10 cellular contexts compared by ENCODE assay signal in genomic region chr11:95076416-95076815, GRCh38. TPM values are rescaled to one million over a fixed set of nuclear protein-coding genes. Genes with fewer than 3 reads are reported as not detected.
DNase-seq lines count a peak whose midpoint lies in the region; ATAC-seq, FAIRE-seq and TF ChIP-seq lines count a peak whose summit lies in the region.
"Had no signal": no experiment of that assay in that cellular context is flagged by ENCODE, and none has a peak within 500 bp of the region (broad histone marks: within the 10 kb centered on the region; RNA-seq: fewer than 3 reads in every experiment).

No MANE protein-coding gene starts in this region.

- no peak overlapping the region for H3K9ac ChIP-seq in K562 (ENCODE audit: insufficient read depth in 1 of 2, low read depth in 2 of 2, low read length in 2 of 2)
- H3K9ac ChIP-seq in parathyroid adenoma, result no peak overlapping the region

- no TSS peak for BruUV-seq in K562 (replicated peaks; lab: Mats Ljungman, UMichigan)

- no peak for TF ChIP-seq RAD21 in K562 (CRISPR knock-in tag; conservative IDR thresholded peaks at IDR 0.05 in 1 of 2, IDR thresholded peaks at IDR 0.05 in 1 of 2)

- no peak overlapping the region for H2AFZ ChIP-seq in K562 (ENCODE audit: low read depth, low read length)
- no peak overlapping the region for H2AFZ ChIP-seq in parathyroid adenoma
- H2AFZ ChIP-seq: GM23338 had no signal

- H3K4me2 ChIP-seq in K562 (ENCODE audit: insufficient read depth, low read length) (no peak overlapping the region), parathyroid adenoma (ENCODE audit: low read length) (no peak overlapping the region)
- H3K4me2 ChIP-seq: GM23338 had no signal

- CTCF ChIA-PET in K562 (lab: Yijun Ruan, JAX; ENCODE audit: low intra/inter-chr PET ratio), result no interaction called here

- no peaks in the 10 kb centered on the region for H3K9me1 ChIP-seq in K562 (ENCODE audit: control insufficient read depth, insufficient read depth, low read length)

- H3K4me3 ChIP-seq in K562, result no peak overlapping the region
- H3K4me3 ChIP-seq in parathyroid adenoma (ENCODE audit: low read depth, low read length), result no peak overlapping the region
- H3K4me3 ChIP-seq: GM23338 had no signal

- H3K36me3 Mint-ChIP-seq in activated T-cell treated with anti-CD3 and anti-CD28 coated beads, Interleukin-2, amount 50 U/mL, for 24 hours (ENCODE audit: low read depth), result peaks cover 13% of the 10 kb centered on the region

- intact Hi-C loops in K562 (cut with micrococcal nuclease), result no loop called here

- WGBS in K562 (ENCODE audit: insufficient coverage, low coverage, missing lambda C conversion rate), result 0% methylated on average over 1 of the region's 1 CpG

- TF ChIP-seq EP300 in K562 (IDR thresholded peaks at IDR 0.05; ENCODE audit: low read length), result no peak

- peaks cover 2% of the 10 kb centered on the region for H3K27me3 Mint-ChIP-seq in activated T-cell treated with anti-CD3 and anti-CD28 coated beads, Interleukin-2, amount 50 U/mL, for 24 hours
- H3K27me3 Mint-ChIP-seq: stimulated activated naive CD8-positive, alpha-beta T cell treated with anti-CD3 and anti-CD28 coated beads, Interleukin-15, Interleukin-2, amounts not matched to agents 100 ng/mL and 50 ng/mL, for 24 hours had no signal

- no peak for TF ChIP-seq CTCF in K562 (IDR thresholded peaks at IDR 0.05 in 2 of 3, conservative IDR thresholded peaks at IDR 0.05 in 1 of 3; ENCODE audit: insufficient read depth in 2 of 3, low read depth in 1 of 3, low read length in 3 of 3)
- TF ChIP-seq CTCF in parathyroid adenoma (IDR thresholded peaks at IDR 0.05), result no peak

- no peaks in the 10 kb centered on the region for H3K9me3 ChIP-seq in K562 (replicated peaks; ENCODE audit: control insufficient read depth, insufficient read depth, low read depth, low read length)
- H3K9me3 ChIP-seq in parathyroid adenoma (ENCODE audit: control insufficient read depth, low read length), result no peaks in the 10 kb centered on the region

- H3K79me2 ChIP-seq in K562 (ENCODE audit: control insufficient read depth, insufficient read depth, low read length) (no peaks in the 10 kb centered on the region), parathyroid adenoma (peaks cover 2% of the 10 kb centered on the region)

- ATAC-seq in GM18867 (IDR thresholded peaks at IDR 0.05; ENCODE audit: unreplicated experiment), result peak; percentile 60
- ATAC-seq in HG03442 (IDR thresholded peaks at IDR 0.05; ENCODE audit: unreplicated experiment), result peak; percentile 60
- no peak for ATAC-seq in K562
- ATAC-seq: GM23338 had no signal

- in situ Hi-C loops in K562 (cut with MboI), result no loop called here

- H3K4me1 ChIP-seq in K562 (replicated peaks in 1 of 2; ENCODE audit: control insufficient read depth in 2 of 2, insufficient read depth in 2 of 2, low read length in 2 of 2) (peaks cover 0 to 11% of the 10 kb centered on the region in 2 experiments; a peak in 3 of 5 replicates), parathyroid adenoma (peaks cover 14% of the 10 kb centered on the region)

- POLR2A ChIA-PET in K562 (lab: Yijun Ruan, JAX), result interaction anchor here (1.2 to 1.5 kb wide), 3 partner anchors 12 to 30 kb away, joined by 4 to 5 read pairs (median 4); partner anchors contain the start of gene ENDOD1

- no peak overlapping the region for H3K27ac Mint-ChIP-seq in activated T-cell treated with anti-CD3 and anti-CD28 coated beads, Interleukin-2, amount 50 U/mL, for 24 hours
- H3K27ac Mint-ChIP-seq: GM23338; stimulated activated naive CD8-positive, alpha-beta T cell treated with anti-CD3 and anti-CD28 coated beads, Interleukin-15, Interleukin-2, amounts not matched to agents 100 ng/mL and 50 ng/mL, for 24 hours had no signal

- H3K27me3 ChIP-seq in K562 (ENCODE audit: control insufficient read depth in 2 of 2, insufficient read depth in 2 of 2, low read length in 2 of 2), result no peaks in the 10 kb centered on the region
- no peaks in the 10 kb centered on the region for H3K27me3 ChIP-seq in parathyroid adenoma (ENCODE audit: control insufficient read depth, insufficient read depth, low read length)

- no peaks in the 10 kb centered on the region for H3K9me3 Mint-ChIP-seq in activated T-cell treated with anti-CD3 and anti-CD28 coated beads, Interleukin-2, amount 50 U/mL, for 24 hours
- H3K9me3 Mint-ChIP-seq: GM23338; stimulated activated naive CD8-positive, alpha-beta T cell treated with anti-CD3 and anti-CD28 coated beads, Interleukin-15, Interleukin-2, amounts not matched to agents 100 ng/mL and 50 ng/mL, for 24 hours had no signal

- H3K36me3 ChIP-seq in K562 (ENCODE audit: control insufficient read depth, insufficient read depth, low read length) (no peaks in the 10 kb centered on the region), parathyroid adenoma (ENCODE audit: control insufficient read depth, insufficient read depth, low read length) (no peaks in the 10 kb centered on the region)

- FAIRE-seq in K562 (lab: Jason Lieb, UNC), result no peak

- H3K27ac ChIP-seq in K562 (ENCODE audit: extremely low read depth, low read depth, low read length), result no peak overlapping the region
- H3K27ac ChIP-seq in parathyroid adenoma, result peak overlapping the region; percentile 66

- DNase-seq in K562 (ENCODE audit: extremely low read depth in 1 of 4, low spot score in 3 of 4) (no peak), NCI-H2227 (lab: John Stamatoyannopoulos, UW; ENCODE audit: unreplicated experiment) (no peak), amniotic stem cell (lab: John Stamatoyannopoulos, UW) (no peak)
- no peak for DNase-seq in activated T-cell treated with anti-CD3 and anti-CD28 coated beads, Interleukin-2, amount 50 U/mL, for 24 hours
- DNase-seq in activated CD4-positive, CD25-positive, alpha-beta regulatory T cell (lab: John Stamatoyannopoulos, UW), result no peak

- peaks cover 15% of the 10 kb centered on the region for H3K4me1 Mint-ChIP-seq in activated T-cell treated with anti-CD3 and anti-CD28 coated beads, Interleukin-2, amount 50 U/mL, for 24 hours (ENCODE audit: low read depth)

- TF ChIP-seq POLR2A in K562 (conservative IDR thresholded peaks at IDR 0.05), result no peak

- H3K4me3 Mint-ChIP-seq in activated T-cell treated with anti-CD3 and anti-CD28 coated beads, Interleukin-2, amount 50 U/mL, for 24 hours, result no peak overlapping the region
- H3K4me3 Mint-ChIP-seq: GM23338; stimulated activated naive CD8-positive, alpha-beta T cell treated with anti-CD3 and anti-CD28 coated beads, Interleukin-15, Interleukin-2, amounts not matched to agents 100 ng/mL and 50 ng/mL, for 24 hours had no signal

- no peaks in the 10 kb centered on the region for H4K20me1 ChIP-seq in K562 (replicated peaks; ENCODE audit: control insufficient read depth, insufficient read depth, low read length)

RNA-seq across cellular contexts. Expression of gene SRSF8, which starts 9.7 kb away (rescaled TPM):
- 18.0 and 21.3 TPM in 2 replicates for total RNA-seq in K562 (2011; cell fraction: chromatin; rRNA removed; ENCODE audit: low replicate concordance)
- 14.9 and 15.5 TPM in 2 replicates for total RNA-seq in K562 (2011; cell fraction: nucleolus; rRNA removed)
- total RNA-seq in K562 (2011; cell fraction: nucleoplasm; rRNA removed), result 18.6 and 27.9 TPM in 2 replicates
- total RNA-seq in K562 (2014; rRNA removed) (15.1 and 18.0 TPM in 2 replicates), K562 (2014; rRNA removed; fragmentation: Illumina TruSeq; extraction: Trizol) (27.9 and 32.6 TPM in 2 replicates), K562 (2015; rRNA removed; fragmentation: Illumina TruSeq; extraction: Trizol) (22.2 and 24.9 TPM in 2 replicates), K562 (2021) (43.9 and 44.4 TPM in 2 replicates)
- polyA plus RNA-seq in K562 (2011; rRNA removed) (50.4 and 53.4 TPM in 2 replicates), K562 (2014; fragmentation: Illumina TruSeq; extraction: Trizol) (41.1 and 42.8 TPM in 2 replicates), K562 (2014; fragmentation: Nextera tagmentation; extraction: Ambion mirVana) (10 to 100 TPM; 23.5 to 24.1 TPM), K562 (2014; rRNA removed) (37.1 and 42.8 TPM in 2 replicates)
- 42.0 and 46.4 TPM in 2 replicates for polyA plus RNA-seq in K562 (2011; cell fraction: cytosol; rRNA removed)
- 19.6 and 35.2 TPM in 2 replicates for polyA plus RNA-seq in K562 (2011; cell fraction: nucleus; rRNA removed)
- 34.9 and 41.9 TPM in 2 replicates for polyA plus RNA-seq in K562 (2012)
- polyA minus RNA-seq in K562 (2011; rRNA and poly(A)+ RNA removed), result 27.0 and 28.4 TPM in 2 replicates
- 8.5 and 21.3 TPM in 2 replicates for polyA minus RNA-seq in K562 (2011; cell fraction: cytosol; rRNA and poly(A)+ RNA removed)
- 8.3 and 14.8 TPM in 2 replicates for polyA minus RNA-seq in K562 (2011; cell fraction: nucleus; rRNA and poly(A)+ RNA removed)

RNA-seq across cellular contexts. Expression of gene ENDOD1, which starts 13.2 kb away (rescaled TPM):
- 11.0 and 14.5 TPM in 2 replicates for total RNA-seq in K562 (2011; cell fraction: chromatin; rRNA removed; ENCODE audit: low replicate concordance)
- total RNA-seq in K562 (2011; cell fraction: nucleolus; rRNA removed), result 14.3 and 16.5 TPM in 2 replicates
- total RNA-seq in K562 (2011; cell fraction: nucleoplasm; rRNA removed), result 18.3 and 21.3 TPM in 2 replicates
- total RNA-seq in K562 (2014; rRNA removed), result 9.8 and 10.3 TPM in 2 replicates
- 11.8 and 12.2 TPM in 2 replicates for total RNA-seq in K562 (2014; rRNA removed; fragmentation: Illumina TruSeq; extraction: Trizol)
- 8.3 and 8.4 TPM in 2 replicates for total RNA-seq in K562 (2015; rRNA removed; fragmentation: Illumina TruSeq; extraction: Trizol)
- 9.7 and 10.5 TPM in 2 replicates for total RNA-seq in K562 (2021)
- polyA plus RNA-seq in K562 (2011; rRNA removed), result 9.4 and 10.3 TPM in 2 replicates
- polyA plus RNA-seq in K562 (2011; cell fraction: cytosol; rRNA removed), result 5.9 and 8.7 TPM in 2 replicates
- polyA plus RNA-seq in K562 (2011; cell fraction: nucleus; rRNA removed), result 5.8 and 9.7 TPM in 2 replicates
- 7.6 and 8.2 TPM in 2 replicates for polyA plus RNA-seq in K562 (2012)
- 8.1 and 9.3 TPM in 2 replicates for polyA plus RNA-seq in K562 (2014; fragmentation: Illumina TruSeq; extraction: Trizol)
- 1 to 10 TPM; 4.2 to 4.4 TPM for polyA plus RNA-seq in K562 (2014; fragmentation: Nextera tagmentation; extraction: Ambion mirVana)
- 5.1 and 5.2 TPM in 2 replicates for polyA plus RNA-seq in K562 (2014; rRNA removed)
- polyA minus RNA-seq in K562 (2011; rRNA and poly(A)+ RNA removed), result 16.0 and 20.7 TPM in 2 replicates
- 8.1 and 8.5 TPM in 2 replicates for polyA minus RNA-seq in K562 (2011; cell fraction: cytosol; rRNA and poly(A)+ RNA removed)
- polyA minus RNA-seq in K562 (2011; cell fraction: nucleus; rRNA and poly(A)+ RNA removed), result 6.1 and 14.1 TPM in 2 replicates

RNA-seq across cellular contexts. Expression of gene KDM4F, which starts 27.2 kb away (rescaled TPM):
- not detected in 2 replicates for total RNA-seq in K562 (2011; cell fraction: chromatin; rRNA removed; ENCODE audit: low replicate concordance)
- total RNA-seq in K562 (2011; cell fraction: nucleolus; rRNA removed), result not detected in 2 replicates
- not detected in 2 replicates for total RNA-seq in K562 (2011; cell fraction: nucleoplasm; rRNA removed)
- total RNA-seq in K562 (2014; rRNA removed) (not detected in 2 replicates), K562 (2014; rRNA removed; fragmentation: Illumina TruSeq; extraction: Trizol) (not detected in 2 replicates), K562 (2015; rRNA removed; fragmentation: Illumina TruSeq; extraction: Trizol) (not detected in 2 replicates), K562 (2021) (not detected in 2 replicates)
- polyA plus RNA-seq in K562 (2011; rRNA removed) (not detected in 2 replicates), K562 (2014; fragmentation: Illumina TruSeq; extraction: Trizol) (not detected in 2 replicates), K562 (2014; fragmentation: Nextera tagmentation; extraction: Ambion mirVana) (not detected), K562 (2014; rRNA removed) (not detected in 2 replicates)
- not detected in 2 replicates for polyA plus RNA-seq in K562 (2011; cell fraction: cytosol; rRNA removed)
- not detected in 2 replicates for polyA plus RNA-seq in K562 (2011; cell fraction: nucleus; rRNA removed)
- not detected in 2 replicates for polyA plus RNA-seq in K562 (2012)
- not detected in 2 replicates for polyA minus RNA-seq in K562 (2011; rRNA and poly(A)+ RNA removed)
- polyA minus RNA-seq in K562 (2011; cell fraction: cytosol; rRNA and poly(A)+ RNA removed), result not detected in 2 replicates
- not detected in 2 replicates for polyA minus RNA-seq in K562 (2011; cell fraction: nucleus; rRNA and poly(A)+ RNA removed)
- total RNA-seq: GM23338 had no signal
- polyA plus RNA-seq: GM23338 had no signal

RNA-seq across cellular contexts. Expression of gene KDM4E, which starts 51.4 kb away (rescaled TPM):
- not detected in 2 replicates for total RNA-seq in K562 (2011; cell fraction: chromatin; rRNA removed; ENCODE audit: low replicate concordance)
- total RNA-seq in K562 (2011; cell fraction: nucleolus; rRNA removed), result not detected in 2 replicates
- total RNA-seq in K562 (2011; cell fraction: nucleoplasm; rRNA removed), result not detected in 2 replicates
- not detected in 2 replicates for total RNA-seq in K562 (2014; rRNA removed)
- not detected in 2 replicates for total RNA-seq in K562 (2014; rRNA removed; fragmentation: Illumina TruSeq; extraction: Trizol)
- not detected in 2 replicates for total RNA-seq in K562 (2015; rRNA removed; fragmentation: Illumina TruSeq; extraction: Trizol)
- total RNA-seq in K562 (2021), result not detected in 2 replicates
- polyA plus RNA-seq in K562 (2011; rRNA removed), result not detected in 2 replicates
- not detected in 2 replicates for polyA plus RNA-seq in K562 (2011; cell fraction: cytosol; rRNA removed)
- polyA plus RNA-seq in K562 (2011; cell fraction: nucleus; rRNA removed), result not detected in 2 replicates
- polyA plus RNA-seq in K562 (2012), result not detected in 2 replicates
- polyA plus RNA-seq in K562 (2014; fragmentation: Illumina TruSeq; extraction: Trizol), result not detected in 2 replicates
- under 1 TPM in 1 of 2 experiments, not detected in 1; 0.04 TPM for polyA plus RNA-seq in K562 (2014; fragmentation: Nextera tagmentation; extraction: Ambion mirVana)
- polyA plus RNA-seq in K562 (2014; rRNA removed), result not detected in 2 replicates
- not detected in 2 replicates for polyA minus RNA-seq in K562 (2011; rRNA and poly(A)+ RNA removed)
- not detected in 2 replicates for polyA minus RNA-seq in K562 (2011; cell fraction: cytosol; rRNA and poly(A)+ RNA removed)
- polyA minus RNA-seq in K562 (2011; cell fraction: nucleus; rRNA and poly(A)+ RNA removed), result not detected in 2 replicates
- total RNA-seq: GM23338 had no signal
- polyA plus RNA-seq: GM23338 had no signal
